In genomic region chr6:158725704-158726103, GRCh38 we compare ENCODE assay signal across 29 cellular contexts.
"Had no signal": no experiment of that assay in that cellular context is flagged by ENCODE, and none has a peak within 500 bp of the region (broad histone marks: within the 10 kb centered on the region; RNA-seq: fewer than 3 reads in every experiment).

No MANE protein-coding gene starts in this region.

- H3K4me2 ChIP-seq: KMS-11, SK-N-SH had no signal

- H3K4me1 ChIP-seq: body of pancreas, breast epithelium had no signal

- H3K9me3 ChIP-seq: adrenal gland, body of pancreas, breast epithelium, Peyer's patch, SJSA1, SK-N-SH had no signal

- H3K27me3 Mint-ChIP-seq: activated CD4-positive, alpha-beta T cell treated with anti-CD3 and anti-CD28 coated beads for 36 hours; activated CD4-positive, alpha-beta T cell treated with anti-CD3 and anti-CD28 coated beads, Interleukin-2, amount 10 ng/mL, durations not matched to agents 7 days and 5 days; activated CD8-positive, alpha-beta memory T cell treated with anti-CD3 and anti-CD28 coated beads, Interleukin-2, amount 10 ng/mL, durations not matched to agents 7 days and 5 days had no signal

- H3K9ac ChIP-seq: KMS-11, SK-N-SH had no signal

- H3K4me3 Mint-ChIP-seq: activated CD4-positive, alpha-beta T cell treated with anti-CD3 and anti-CD28 coated beads for 36 hours; activated CD4-positive, alpha-beta T cell treated with anti-CD3 and anti-CD28 coated beads, Interleukin-2, amount 10 ng/mL, durations not matched to agents 7 days and 5 days; activated CD8-positive, alpha-beta memory T cell treated with anti-CD3 and anti-CD28 coated beads, Interleukin-2, amount 10 ng/mL, durations not matched to agents 7 days and 5 days; activated naive CD4-positive, alpha-beta T cell treated with anti-CD3 and anti-CD28 coated beads for 36 hours; T-helper 1 cell treated with Interleukin-12 subunit alpha and Interleukin-12 subunit beta and Interleukin-4 antibody, amounts not matched to agents 30 μg/mL and 1 μg/mL, for 36 hours; T-helper 2 cell treated with Interferon-gamma antibody and Interleukin-4, amounts not matched to agents 5 μg/mL and 100 μg/mL, for 36 hours; WTC11 had no signal

- H3K9me3 Mint-ChIP-seq: activated naive CD4-positive, alpha-beta T cell treated with anti-CD3 and anti-CD28 coated beads for 36 hours; activated naive CD4-positive, alpha-beta T cell treated with anti-CD3 and anti-CD28 coated beads, Interleukin-2, amount 50 U/mL, for 72 hours; T-helper 1 cell treated with Interleukin-12 subunit alpha and Interleukin-12 subunit beta and Interleukin-4 antibody, amounts not matched to agents 30 μg/mL and 1 μg/mL, for 36 hours had no signal

- H3K36me3 ChIP-seq: adrenal gland, breast epithelium had no signal

- H3K27me3 ChIP-seq: adrenal gland, body of pancreas, breast epithelium, Peyer's patch, SJSA1 had no signal

- DNase-seq: activated CD4-positive, alpha-beta T cell treated with anti-CD3 and anti-CD28 coated beads for 36 hours; activated CD4-positive, alpha-beta T cell treated with anti-CD3 and anti-CD28 coated beads, Interleukin-2, amount 10 ng/mL, durations not matched to agents 7 days and 5 days; activated CD4-positive, alpha-beta T cell treated with anti-CD3 and anti-CD28 coated beads, Interleukin-2, amount 50 U/mL, for 48 hours; activated CD8-positive, alpha-beta memory T cell treated with anti-CD3 and anti-CD28 coated beads for 24 hours; activated CD8-positive, alpha-beta memory T cell treated with anti-CD3 and anti-CD28 coated beads, Interleukin-2, amount 10 ng/mL, durations not matched to agents 7 days and 5 days; activated CD8-positive, alpha-beta memory T cell treated with anti-CD3 and anti-CD28 coated beads, Interleukin-2, amount 50 U/mL, for 48 hours; activated gamma-delta T cell treated with Interleukin-2 at 50 U/mL for 16 hours; activated naive CD4-positive, alpha-beta T cell treated with anti-CD3 and anti-CD28 coated beads for 36 hours; adrenal gland; body of pancreas; central memory CD4-positive, alpha-beta T cell; MM.1S; NCI-H1092; NCI-H1436 treated with DMSO at 0.1 percent for 48 hours; NCI-H1694 treated with DMSO at 0.1 percent for 48 hours; NCI-H2029; NCI-H345; Peyer's patch; RPMI8226; SHP77 treated with DMSO at 0.1 percent for 48 hours; SK-N-SH had no signal

- H3K27ac Mint-ChIP-seq: activated CD4-positive, alpha-beta T cell treated with anti-CD3 and anti-CD28 coated beads for 36 hours; activated CD4-positive, alpha-beta T cell treated with anti-CD3 and anti-CD28 coated beads, Interleukin-2, amount 10 ng/mL, durations not matched to agents 7 days and 5 days; activated CD8-positive, alpha-beta memory T cell treated with anti-CD3 and anti-CD28 coated beads, Interleukin-2, amount 10 ng/mL, durations not matched to agents 7 days and 5 days; activated naive CD4-positive, alpha-beta T cell treated with anti-CD3 and anti-CD28 coated beads for 36 hours; activated naive CD4-positive, alpha-beta T cell treated with anti-CD3 and anti-CD28 coated beads, Interleukin-2, amount 50 U/mL, for 72 hours; T-helper 1 cell treated with Interleukin-12 subunit alpha and Interleukin-12 subunit beta and Interleukin-4 antibody, amounts not matched to agents 30 μg/mL and 1 μg/mL, for 36 hours; T-helper 2 cell treated with Interferon-gamma antibody and Interleukin-4, amounts not matched to agents 5 μg/mL and 100 μg/mL, for 36 hours; WTC11 had no signal

- H3K9me2 ChIP-seq: SK-N-SH had no signal

- ATAC-seq: activated CD4-positive, alpha-beta T cell treated with anti-CD3 and anti-CD28 coated beads for 36 hours; activated CD4-positive, CD25-positive, alpha-beta regulatory T cell treated with anti-CD3 and anti-CD28 coated beads, Interleukin-2, amount 50 U/mL, for 24 hours; activated CD8-positive, alpha-beta memory T cell treated with anti-CD3 and anti-CD28 coated beads, Interleukin-2, amount 10 ng/mL, durations not matched to agents 7 days and 5 days; activated naive CD4-positive, alpha-beta T cell treated with anti-CD3 and anti-CD28 coated beads, Interleukin-2, amount 50 U/mL, for 72 hours; body of pancreas; WTC11 had no signal

- H3K27ac ChIP-seq: adrenal gland, body of pancreas, breast epithelium, KMS-11, Peyer's patch, SJSA1 had no signal

- H3K4me3 ChIP-seq: adrenal gland, body of pancreas, breast epithelium, Peyer's patch, SJSA1 had no signal
